1 cellular context compared by ENCODE assay signal in the genomic region with DNA sequence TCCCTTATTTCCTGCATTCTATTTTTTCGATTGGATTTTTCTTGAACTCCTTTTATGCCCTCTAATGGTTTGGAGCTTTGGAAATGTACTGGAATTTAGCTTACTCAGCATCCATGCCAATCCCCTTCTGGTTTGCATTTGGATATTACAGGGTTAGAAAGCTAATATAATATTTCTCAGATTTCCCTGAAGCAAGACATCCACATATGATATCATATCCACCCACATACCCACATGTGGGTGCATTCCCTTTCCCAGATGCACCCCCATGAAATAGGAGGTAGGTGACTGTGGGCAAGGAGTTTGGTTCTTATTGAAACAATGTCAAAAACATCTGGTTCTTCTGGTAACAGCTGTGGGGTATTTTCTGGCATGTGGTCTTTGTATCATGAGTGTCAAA.
TF ChIP-seq lines count a peak whose summit lies in the region.

No MANE protein-coding gene starts in this region.

TF ChIP-seq in K562, 482 proteins besides CTCF, POLR2A, EP300 and RAD21 (continued from another document):
- no peak for TF ChIP-seq ELK3 (CRISPR knock-in tag; IDR thresholded peaks at IDR 0.05)
- no peak for TF ChIP-seq IFI16 (CRISPR knock-in tag; IDR thresholded peaks at IDR 0.05)
- no peak for TF ChIP-seq TSC22D4 (tag; IDR thresholded peaks at IDR 0.05)
- TF ChIP-seq, protein P1, sequence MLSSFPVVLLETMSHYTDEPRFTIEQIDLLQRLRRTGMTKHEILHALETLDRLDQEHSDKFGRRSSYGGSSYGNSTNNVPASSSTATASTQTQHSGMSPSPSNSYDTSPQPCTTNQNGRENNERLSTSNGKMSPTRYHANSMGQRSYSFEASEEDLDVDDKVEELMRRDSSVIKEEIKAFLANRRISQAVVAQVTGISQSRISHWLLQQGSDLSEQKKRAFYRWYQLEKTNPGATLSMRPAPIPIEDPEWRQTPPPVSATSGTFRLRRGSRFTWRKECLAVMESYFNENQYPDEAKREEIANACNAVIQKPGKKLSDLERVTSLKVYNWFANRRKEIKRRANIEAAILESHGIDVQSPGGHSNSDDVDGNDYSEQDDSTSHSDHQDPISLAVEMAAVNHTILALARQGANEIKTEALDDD (IDR thresholded peaks at IDR 0.05), result no peak
- no peak for TF ChIP-seq U2AF2 (optimal IDR thresholded peaks at IDR 0.05; ENCODE audit: low read depth, low read length)
- no peak for TF ChIP-seq CAMTA2 (CRISPR knock-in tag; conservative IDR thresholded peaks at IDR 0.05)
- TF ChIP-seq SETDB1 (IDR thresholded peaks at IDR 0.05; ENCODE audit: low read length), result no peak
- TF ChIP-seq, protein P2, sequence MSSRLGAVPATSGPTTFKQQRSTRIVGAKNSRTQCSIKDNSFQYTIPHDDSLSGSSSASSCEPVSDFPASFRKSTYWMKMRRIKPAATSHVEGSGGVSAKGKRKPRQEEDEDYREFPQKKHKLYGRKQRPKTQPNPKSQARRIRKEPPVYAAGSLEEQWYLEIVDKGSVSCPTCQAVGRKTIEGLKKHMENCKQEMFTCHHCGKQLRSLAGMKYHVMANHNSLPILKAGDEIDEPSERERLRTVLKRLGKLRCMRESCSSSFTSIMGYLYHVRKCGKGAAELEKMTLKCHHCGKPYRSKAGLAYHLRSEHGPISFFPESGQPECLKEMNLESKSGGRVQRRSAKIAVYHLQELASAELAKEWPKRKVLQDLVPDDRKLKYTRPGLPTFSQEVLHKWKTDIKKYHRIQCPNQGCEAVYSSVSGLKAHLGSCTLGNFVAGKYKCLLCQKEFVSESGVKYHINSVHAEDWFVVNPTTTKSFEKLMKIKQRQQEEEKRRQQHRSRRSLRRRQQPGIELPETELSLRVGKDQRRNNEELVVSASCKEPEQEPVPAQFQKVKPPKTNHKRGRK (tag; IDR thresholded peaks at IDR 0.05), result no peak
- no peak for TF ChIP-seq ZNF830 (CRISPR knock-in tag; IDR thresholded peaks at IDR 0.05)
- TF ChIP-seq ZNF561 (CRISPR knock-in tag; conservative IDR thresholded peaks at IDR 0.05), result no peak
- TF ChIP-seq POU5F1 (IDR thresholded peaks at IDR 0.05; ENCODE audit: borderline replicate concordance, low read depth, low read length, partially characterized antibody), result no peak
- TF ChIP-seq ZNF77 (CRISPR knock-in tag; IDR thresholded peaks at IDR 0.05), result no peak
- TF ChIP-seq, protein P3, sequence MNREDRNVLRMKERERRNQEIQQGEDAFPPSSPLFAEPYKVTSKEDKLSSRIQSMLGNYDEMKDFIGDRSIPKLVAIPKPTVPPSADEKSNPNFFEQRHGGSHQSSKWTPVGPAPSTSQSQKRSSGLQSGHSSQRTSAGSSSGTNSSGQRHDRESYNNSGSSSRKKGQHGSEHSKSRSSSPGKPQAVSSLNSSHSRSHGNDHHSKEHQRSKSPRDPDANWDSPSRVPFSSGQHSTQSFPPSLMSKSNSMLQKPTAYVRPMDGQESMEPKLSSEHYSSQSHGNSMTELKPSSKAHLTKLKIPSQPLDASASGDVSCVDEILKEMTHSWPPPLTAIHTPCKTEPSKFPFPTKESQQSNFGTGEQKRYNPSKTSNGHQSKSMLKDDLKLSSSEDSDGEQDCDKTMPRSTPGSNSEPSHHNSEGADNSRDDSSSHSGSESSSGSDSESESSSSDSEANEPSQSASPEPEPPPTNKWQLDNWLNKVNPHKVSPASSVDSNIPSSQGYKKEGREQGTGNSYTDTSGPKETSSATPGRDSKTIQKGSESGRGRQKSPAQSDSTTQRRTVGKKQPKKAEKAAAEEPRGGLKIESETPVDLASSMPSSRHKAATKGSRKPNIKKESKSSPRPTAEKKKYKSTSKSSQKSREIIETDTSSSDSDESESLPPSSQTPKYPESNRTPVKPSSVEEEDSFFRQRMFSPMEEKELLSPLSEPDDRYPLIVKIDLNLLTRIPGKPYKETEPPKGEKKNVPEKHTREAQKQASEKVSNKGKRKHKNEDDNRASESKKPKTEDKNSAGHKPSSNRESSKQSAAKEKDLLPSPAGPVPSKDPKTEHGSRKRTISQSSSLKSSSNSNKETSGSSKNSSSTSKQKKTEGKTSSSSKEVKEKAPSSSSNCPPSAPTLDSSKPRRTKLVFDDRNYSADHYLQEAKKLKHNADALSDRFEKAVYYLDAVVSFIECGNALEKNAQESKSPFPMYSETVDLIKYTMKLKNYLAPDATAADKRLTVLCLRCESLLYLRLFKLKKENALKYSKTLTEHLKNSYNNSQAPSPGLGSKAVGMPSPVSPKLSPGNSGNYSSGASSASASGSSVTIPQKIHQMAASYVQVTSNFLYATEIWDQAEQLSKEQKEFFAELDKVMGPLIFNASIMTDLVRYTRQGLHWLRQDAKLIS (CRISPR knock-in tag; IDR thresholded peaks at IDR 0.05), result no peak
- TF ChIP-seq TFAM (CRISPR knock-in tag; conservative IDR thresholded peaks at IDR 0.05), result no peak
- TF ChIP-seq, protein P4, sequence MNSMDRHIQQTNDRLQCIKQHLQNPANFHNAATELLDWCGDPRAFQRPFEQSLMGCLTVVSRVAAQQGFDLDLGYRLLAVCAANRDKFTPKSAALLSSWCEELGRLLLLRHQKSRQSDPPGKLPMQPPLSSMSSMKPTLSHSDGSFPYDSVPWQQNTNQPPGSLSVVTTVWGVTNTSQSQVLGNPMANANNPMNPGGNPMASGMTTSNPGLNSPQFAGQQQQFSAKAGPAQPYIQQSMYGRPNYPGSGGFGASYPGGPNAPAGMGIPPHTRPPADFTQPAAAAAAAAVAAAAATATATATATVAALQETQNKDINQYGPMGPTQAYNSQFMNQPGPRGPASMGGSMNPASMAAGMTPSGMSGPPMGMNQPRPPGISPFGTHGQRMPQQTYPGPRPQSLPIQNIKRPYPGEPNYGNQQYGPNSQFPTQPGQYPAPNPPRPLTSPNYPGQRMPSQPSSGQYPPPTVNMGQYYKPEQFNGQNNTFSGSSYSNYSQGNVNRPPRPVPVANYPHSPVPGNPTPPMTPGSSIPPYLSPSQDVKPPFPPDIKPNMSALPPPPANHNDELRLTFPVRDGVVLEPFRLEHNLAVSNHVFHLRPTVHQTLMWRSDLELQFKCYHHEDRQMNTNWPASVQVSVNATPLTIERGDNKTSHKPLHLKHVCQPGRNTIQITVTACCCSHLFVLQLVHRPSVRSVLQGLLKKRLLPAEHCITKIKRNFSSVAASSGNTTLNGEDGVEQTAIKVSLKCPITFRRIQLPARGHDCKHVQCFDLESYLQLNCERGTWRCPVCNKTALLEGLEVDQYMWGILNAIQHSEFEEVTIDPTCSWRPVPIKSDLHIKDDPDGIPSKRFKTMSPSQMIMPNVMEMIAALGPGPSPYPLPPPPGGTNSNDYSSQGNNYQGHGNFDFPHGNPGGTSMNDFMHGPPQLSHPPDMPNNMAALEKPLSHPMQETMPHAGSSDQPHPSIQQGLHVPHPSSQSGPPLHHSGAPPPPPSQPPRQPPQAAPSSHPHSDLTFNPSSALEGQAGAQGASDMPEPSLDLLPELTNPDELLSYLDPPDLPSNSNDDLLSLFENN (IDR thresholded peaks at IDR 0.05; ENCODE audit: low read depth in 2 of 2, low read length in 2 of 2), result no peak
- peak; percentile 80 for TF ChIP-seq C11orf30 (IDR thresholded peaks at IDR 0.05; ENCODE audit: low read depth)
- no peak for TF ChIP-seq KLF1 (tag; IDR thresholded peaks at IDR 0.05)
- TF ChIP-seq MAFF (IDR thresholded peaks at IDR 0.05; ENCODE audit: low read length), result peak; percentile 71
- TF ChIP-seq ZNF316 (IDR thresholded peaks at IDR 0.05), result peak; percentile 88
